9 cellular contexts compared by ENCODE assay signal in genomic region chr19:1465191-1466016, GRCh38. TPM values are rescaled to one million over a fixed set of nuclear protein-coding genes. Genes with fewer than 3 reads are reported as not detected.
DNase-seq lines count a peak whose midpoint lies in the region; ATAC-seq and TF ChIP-seq lines count a peak whose summit lies in the region.
"Had no signal": no experiment of that assay in that cellular context is flagged by ENCODE, and none has a peak within 500 bp of the region (broad histone marks: within the 10 kb centered on the region; RNA-seq: fewer than 3 reads in every experiment).

No MANE protein-coding gene starts in this region.

- no peak for DNase-seq in GM10248 (ENCODE audit: extremely low spot score)
- no peak for DNase-seq in RWPE2 (ENCODE audit: low spot score)
- no peak for DNase-seq in fibroblast of pulmonary artery (ENCODE audit: low read depth)
- peak; percentile 41 for DNase-seq in prostate gland (ENCODE audit: low spot score)
- DNase-seq in NCI-H128 (lab: John Stamatoyannopoulos, UW; ENCODE audit: unreplicated experiment), result no peak
- no peak for DNase-seq in GM19238 (ENCODE audit: insufficient read length, low spot score)

- no peaks in the 10 kb centered on the region for H3K9me3 ChIP-seq in RWPE2 (ENCODE audit: severe bottlenecking)
- no peaks in the 10 kb centered on the region for H3K9me3 ChIP-seq in prostate gland

- H3K27me3 ChIP-seq in RWPE2 (ENCODE audit: insufficient read depth, poor library complexity, severe bottlenecking), result peaks cover 45% of the 10 kb centered on the region
- peaks cover 26% of the 10 kb centered on the region for H3K27me3 ChIP-seq in prostate gland (replicated peaks; ENCODE audit: insufficient read depth)

- intact Hi-C loops in prostate gland (cut with DNase I), result no loop called here

- TF ChIP-seq CTCF in GM10248 (IDR thresholded peaks at IDR 0.05; ENCODE audit: control extremely low read depth, extremely low read depth, low read depth, missing control alignments), result peak; percentile 45
- peak; percentile 55 for TF ChIP-seq CTCF in RWPE2 (IDR thresholded peaks at IDR 0.05; ENCODE audit: poor library complexity, severe bottlenecking)
- TF ChIP-seq CTCF in fibroblast of pulmonary artery (IDR thresholded peaks at IDR 0.05; ENCODE audit: low read length, missing control alignments), result peak; percentile 22
- TF ChIP-seq CTCF in prostate gland (IDR thresholded peaks at IDR 0.05), result peak in 3 of 4 experiments; percentile 9 to 61 (median 53)

- H3K4me1 ChIP-seq in RWPE2 (ENCODE audit: insufficient read depth, poor library complexity, severe bottlenecking) (no peaks in the 10 kb centered on the region), prostate gland (replicated peaks) (peaks cover 15% of the 10 kb centered on the region)

- H3K36me3 ChIP-seq in RWPE2 (ENCODE audit: low read depth) (no peaks in the 10 kb centered on the region), prostate gland (no peaks in the 10 kb centered on the region)

- H3K27ac ChIP-seq in RWPE2 (ENCODE audit: poor library complexity, severe bottlenecking), result no peak overlapping the region
- H3K27ac ChIP-seq in prostate gland, result no peak overlapping the region
- H3K27ac ChIP-seq: SJSA1 had no signal

- H3K4me3 ChIP-seq in RWPE2 (ENCODE audit: severe bottlenecking), result no peak overlapping the region
- no peak overlapping the region for H3K4me3 ChIP-seq in fibroblast of pulmonary artery (replicated peaks; ENCODE audit: low read depth, low read length)
- no peak overlapping the region for H3K4me3 ChIP-seq in prostate gland
- H3K4me3 ChIP-seq: SJSA1 had no signal

- TF ChIP-seq POLR2A in prostate gland (IDR thresholded peaks at IDR 0.05), result no peak

- CTCF ChIA-PET in GM10248 (lab: Yijun Ruan, JAX), result interaction anchor here (1.7 to 2.0 kb wide), 2 partner anchors 10 to 20 kb away, joined by 6 read pairs; no protein-coding TSS in a partner anchor

- ATAC-seq in RWPE2 (ENCODE audit: low read depth), result peak; percentile 71
- no peak for ATAC-seq in HG03520 (IDR thresholded peaks at IDR 0.05; ENCODE audit: unreplicated experiment)
- ATAC-seq in GM18868 (IDR thresholded peaks at IDR 0.05; ENCODE audit: unreplicated experiment), result no peak

- POLR2A ChIA-PET in GM10248 (lab: Yijun Ruan, JAX), result no interaction called here

- WGBS in prostate gland, result 43% methylated on average over 60 of the region's 83 CpGs

RNA-seq across cellular contexts. Expression of gene C19orf25, which starts 13.6 kb away (rescaled TPM):
- 10 to 100 TPM; 54.0 to 93.0 TPM for total RNA-seq in prostate gland

RNA-seq across cellular contexts. Expression of gene APC2, which starts 15.5 kb away (rescaled TPM):
- total RNA-seq in prostate gland, result 1 to 10 TPM in 1 of 2 donors, under 1 TPM in 1; 0.05 to 2.2 TPM
- total RNA-seq: SJSA1 had no signal

RNA-seq across cellular contexts. Expression of gene PCSK4, which starts 24.7 kb away (rescaled TPM):
- total RNA-seq in prostate gland, result 10 to 100 TPM in 1 of 2 donors, 1 to 10 TPM in 1; 8.1 to 22.9 TPM

RNA-seq across cellular contexts. Expression of gene REEP6, which starts 25.6 kb away (rescaled TPM):
- 100 to 1,000 TPM in 1 of 2 donors, 10 to 100 TPM in 1; 61.9 to 349 TPM for total RNA-seq in prostate gland

RNA-seq across cellular contexts. Expression of gene RPS15, which starts 27.2 kb away (rescaled TPM):
- 1,000 to 10,000 TPM; 3,102 to 5,853 TPM for total RNA-seq in prostate gland
